ENCODE assay signal across 18 cellular contexts in the genomic region with DNA sequence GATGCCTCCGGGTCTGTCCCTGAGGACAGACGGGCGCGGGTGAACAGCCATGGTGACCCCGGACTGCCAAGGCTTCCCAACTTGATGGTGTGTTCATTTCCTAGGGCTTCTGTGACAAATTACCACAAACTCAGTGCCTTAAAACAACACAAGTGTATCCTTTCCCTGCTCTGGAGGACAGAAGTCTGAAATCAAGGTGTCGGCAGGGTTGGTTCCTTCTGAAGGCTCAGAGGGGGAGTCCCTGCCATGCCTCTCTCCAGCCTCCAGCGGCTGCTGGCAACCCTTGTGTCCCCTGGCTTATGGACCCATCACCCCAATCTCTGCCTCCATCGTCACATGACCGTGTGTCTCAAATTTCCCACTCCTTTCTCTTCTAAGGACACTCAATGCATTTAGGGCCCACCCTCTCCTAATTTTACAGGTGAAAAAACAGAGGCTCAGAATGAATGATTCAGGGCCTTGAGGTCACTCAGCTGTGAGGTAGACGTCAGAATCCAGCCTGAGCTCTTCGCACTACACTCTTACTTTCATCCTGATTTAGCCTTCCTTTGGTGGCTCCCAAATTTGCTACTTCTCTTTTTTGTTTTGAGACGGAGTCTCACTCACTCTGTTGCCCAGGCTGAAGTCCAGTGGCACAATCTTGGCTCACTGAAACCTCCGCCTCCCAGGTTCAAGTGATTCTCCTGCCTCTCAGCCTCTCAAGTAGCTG. TPM values are rescaled to one million over a fixed set of nuclear protein-coding genes. Genes with fewer than 3 reads are reported as not detected.
DNase-seq lines count a peak whose midpoint lies in the region; ATAC-seq and TF ChIP-seq lines count a peak whose summit lies in the region.
"Had no signal": no experiment of that assay in that cellular context is flagged by ENCODE, and none has a peak within 500 bp of the region (broad histone marks: within the 10 kb centered on the region; RNA-seq: fewer than 3 reads in every experiment).

No MANE protein-coding gene starts in this region.

- H3K36me3 Mint-ChIP-seq in H9 (ENCODE audit: insufficient read depth in 1 of 3, low read depth in 3 of 3) (peaks cover 0 to 9% (median 6%) of the 10 kb centered on the region in 3 experiments; a peak in 4 of 7 replicates), WTC11 (no peaks in the 10 kb centered on the region)
- H3K36me3 Mint-ChIP-seq in naive thymus-derived CD8-positive, alpha-beta T cell, result peaks cover 0 to 15% (median 7%) of the 10 kb centered on the region in 3 donors

- no peak overlapping the region for H2BK120ac ChIP-seq in H9 (ENCODE audit: low read depth, low read length, poor library complexity, severe bottlenecking)

- H3K9me3 ChIP-seq in H9 (ENCODE audit: control insufficient read depth, low read depth, low read length), result no peaks in the 10 kb centered on the region
- H3K9me3 ChIP-seq: MG63, SJSA1, tibial artery had no signal

- no peak for TF ChIP-seq CTCF in H9 (conservative IDR thresholded peaks at IDR 0.05)
- TF ChIP-seq CTCF in WTC11 (IDR thresholded peaks at IDR 0.05), result no peak

- no peak overlapping the region for H2BK20ac ChIP-seq in H9 (ENCODE audit: low read depth, low read length, poor library complexity, severe bottlenecking)

- H4K5ac ChIP-seq in H9 (ENCODE audit: insufficient read length, low read depth, low read length), result no peak overlapping the region

- H3K18ac ChIP-seq in H9 (ENCODE audit: insufficient read length, low read depth, low read length), result no peak overlapping the region

- no peak overlapping the region for H3K27ac Mint-ChIP-seq in H9
- H3K27ac Mint-ChIP-seq in WTC11, result no peak overlapping the region
- peak overlapping the region in 7 of 10 donors; percentile 7 to 87 (median 71) for H3K27ac Mint-ChIP-seq in naive thymus-derived CD8-positive, alpha-beta T cell

- no peak overlapping the region for H2BK5ac ChIP-seq in H9 (ENCODE audit: insufficient read length, low read length)

- no CpG with 5 or more reads among the region's 13 CpGs for WGBS in H9 (ENCODE audit: extremely low coverage, insufficient read length, low lambda C conversion rate)

- H3K9ac ChIP-seq in H9 (ENCODE audit: extremely low read depth, insufficient read length, low read length), result no peak overlapping the region

- no peak overlapping the region for H3K14ac ChIP-seq in H9 (ENCODE audit: insufficient read depth, low read length)

- H2AK5ac ChIP-seq in H9 (ENCODE audit: insufficient read length, low read length), result no peak overlapping the region

- no peak overlapping the region for H4K8ac ChIP-seq in H9 (replicated peaks; ENCODE audit: insufficient read length, low read depth, low read length)

- H2BK12ac ChIP-seq in H9 (ENCODE audit: insufficient read length, low read depth, low read length), result no peak overlapping the region

- no peaks in the 10 kb centered on the region for H3K79me1 ChIP-seq in H9 (ENCODE audit: insufficient read depth, low read depth, low read length, poor library complexity, severe bottlenecking)

- H3K4me2 ChIP-seq in H9 (ENCODE audit: insufficient read depth, insufficient read length, low read length), result no peak overlapping the region

- H3K79me2 ChIP-seq in H9 (ENCODE audit: insufficient read depth, low read length), result no peaks in the 10 kb centered on the region

- CTCF ChIA-PET in WTC11 (lab: Charles Lee), result no interaction called here

- POLR2A ChIA-PET in WTC11 (lab: Charles Lee), result interaction anchor here (1.3 kb wide), 1 partner anchor 10 kb away, joined by 3 read pairs; no protein-coding TSS in a partner anchor
- POLR2A ChIA-PET in naive thymus-derived CD8-positive, alpha-beta T cell (lab: Charles Lee), result interaction anchor here (0.6 to 1.3 kb wide), 3 partner anchors 9 to 241 kb away, joined by 3 to 5 read pairs (median 3); no protein-coding TSS in a partner anchor

- H4K91ac ChIP-seq in H9 (ENCODE audit: insufficient read length, low read depth, low read length), result no peak overlapping the region

- peaks cover 3% of the 10 kb centered on the region; the same call in 1 of the 2 replicates for H3K27me3 Mint-ChIP-seq in H9 (ENCODE audit: low read depth)
- H3K27me3 Mint-ChIP-seq in WTC11 (ENCODE audit: low read depth), result no peaks in the 10 kb centered on the region
- no peaks in the 10 kb centered on the region for H3K27me3 Mint-ChIP-seq in naive thymus-derived CD8-positive, alpha-beta T cell

- H3K4me3 Mint-ChIP-seq in H9 (no peak overlapping the region), WTC11 (no peak overlapping the region)
- H3K4me3 Mint-ChIP-seq in naive thymus-derived CD8-positive, alpha-beta T cell, result no peak overlapping the region

- peak overlapping the region; percentile 55; the same call in 1 of the 2 replicates for H2BK15ac ChIP-seq in H9 (ENCODE audit: low read depth, low read length)

- DNase-seq in H9, result no peak
- no peak for DNase-seq in WTC11 (ENCODE audit: low spot score)
- no peak for DNase-seq in naive thymus-derived CD8-positive, alpha-beta T cell
- no peak for DNase-seq in NCI-H2171 treated with DMSO at 0.1 percent for 48 hours (lab: John Stamatoyannopoulos, UW)
- DNase-seq: activated CD4-positive, alpha-beta T cell treated with anti-CD3 and anti-CD28 coated beads for 48 hours; activated effector memory CD4-positive, alpha-beta T cell treated with Interleukin-2 at 50 U/mL for 16 hours; MG63; NCI-H2029; NCI-H524 treated with DMSO at 0.1 percent for 48 hours; PC-3; stimulated activated CD4-positive, alpha-beta T cell treated with anti-CD3 and anti-CD28 coated beads, Interleukin-2, amount 100 ng/mL, for 48 hours; T-helper 9 cell; tibial artery had no signal

- H3K4ac ChIP-seq in H9 (ENCODE audit: low read depth, low read length), result no peak overlapping the region

- no peaks in the 10 kb centered on the region for H3K23me2 ChIP-seq in H9 (ENCODE audit: insufficient read length, low read depth, low read length, poor library complexity, severe bottlenecking)

- H3K56ac ChIP-seq in H9 (ENCODE audit: insufficient read length, low read depth, low read length), result no peak overlapping the region

- 0 out of 2 replicates have a peak, but pooled peaks cover 2% of the 10 kb centered on the region for H3K4me1 ChIP-seq in H9 (ENCODE audit: insufficient read depth, low read length)
- H3K4me1 ChIP-seq: tibial artery had no signal

- H3K27ac ChIP-seq in H9 (ENCODE audit: insufficient read length, low read depth, low read length), result no peak overlapping the region
- H3K27ac ChIP-seq: C4-2B, SJSA1, tibial artery had no signal

- H3K23ac ChIP-seq in H9 (ENCODE audit: insufficient read length, low read depth, low read length), result no peak overlapping the region

- ATAC-seq in GM18508 (IDR thresholded peaks at IDR 0.05; ENCODE audit: insufficient read depth, unreplicated experiment) (peak; percentile 45), WTC11 (no peak), HG03342 (IDR thresholded peaks at IDR 0.05; ENCODE audit: unreplicated experiment) (no peak), GM19324 (IDR thresholded peaks at IDR 0.05; ENCODE audit: low FRiP score, unreplicated experiment) (no peak)
- no peak for ATAC-seq in naive thymus-derived CD8-positive, alpha-beta T cell
- ATAC-seq: PC-3 had no signal

- H3K4me1 Mint-ChIP-seq in H9 (peaks cover 0 to 8% of the 10 kb centered on the region in 2 experiments; a peak in 2 of 4 replicates), WTC11 (no peaks in the 10 kb centered on the region)
- peaks cover 17 to 54% (median 46%) of the 10 kb centered on the region in 4 donors for H3K4me1 Mint-ChIP-seq in naive thymus-derived CD8-positive, alpha-beta T cell

- H4K20me1 ChIP-seq in H9 (ENCODE audit: control insufficient read depth, insufficient read depth, insufficient read length), result no peaks in the 10 kb centered on the region

- H2AFZ ChIP-seq in H9 (ENCODE audit: low read length), result no peak overlapping the region

- H3K9me3 Mint-ChIP-seq in H9 (peaks cover 8% of the 10 kb centered on the region in 2 experiments), WTC11 (no peaks in the 10 kb centered on the region)
- no peaks in the 10 kb centered on the region for H3K9me3 Mint-ChIP-seq in naive thymus-derived CD8-positive, alpha-beta T cell

- no peak overlapping the region for H3T11ph ChIP-seq in H9 (ENCODE audit: low read length)

- no peaks in the 10 kb centered on the region for H3K27me3 ChIP-seq in H9 (ENCODE audit: insufficient read depth, low read length)
- H3K27me3 ChIP-seq: MG63, SJSA1, tibial artery had no signal

TF ChIP-seq in WTC11, 78 proteins besides CTCF, POLR2A, EP300 and RAD21:
- TF ChIP-seq SMAD3 (CRISPR knock-in tag; IDR thresholded peaks at IDR 0.05; ENCODE audit: borderline replicate concordance), result no peak
- TF ChIP-seq, protein P1, sequence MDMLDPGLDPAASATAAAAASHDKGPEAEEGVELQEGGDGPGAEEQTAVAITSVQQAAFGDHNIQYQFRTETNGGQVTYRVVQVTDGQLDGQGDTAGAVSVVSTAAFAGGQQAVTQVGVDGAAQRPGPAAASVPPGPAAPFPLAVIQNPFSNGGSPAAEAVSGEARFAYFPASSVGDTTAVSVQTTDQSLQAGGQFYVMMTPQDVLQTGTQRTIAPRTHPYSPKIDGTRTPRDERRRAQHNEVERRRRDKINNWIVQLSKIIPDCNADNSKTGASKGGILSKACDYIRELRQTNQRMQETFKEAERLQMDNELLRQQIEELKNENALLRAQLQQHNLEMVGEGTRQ (CRISPR knock-in tag; IDR thresholded peaks at IDR 0.05), result 0 out of 2 replicates have a peak, but pooled peaks have one; percentile 11

RNA-seq across cellular contexts. Expression of a gene that starts 45.4 kb away (rescaled TPM):
- 13.5 and 13.7 TPM in 2 replicates for total RNA-seq in H9 (2021)
- 10.5 to 11.5 TPM (median 11.1 TPM) in 3 replicates for total RNA-seq in WTC11 (2021)
- total RNA-seq in naive thymus-derived CD8-positive, alpha-beta T cell, result 10 to 100 TPM; 22.3 to 26.0 TPM
- polyA plus RNA-seq in naive thymus-derived CD8-positive, alpha-beta T cell, result 10 to 100 TPM in 1 of 3 donors, 1 to 10 TPM in 2; 8.8 to 10.4 (median 9.5) TPM

Comparison
In these comparisons a context has a peak if more than half of its experiments do, and no peak if none do; other contexts are left out.
1. H3K27ac Mint-ChIP-seq: peak in naive thymus-derived CD8-positive, alpha-beta T cell (7 of 10); none in H9 (0 of 3) and WTC11 (single experiment).